ENCODE assay signal across 8 cellular contexts in the genomic region with DNA sequence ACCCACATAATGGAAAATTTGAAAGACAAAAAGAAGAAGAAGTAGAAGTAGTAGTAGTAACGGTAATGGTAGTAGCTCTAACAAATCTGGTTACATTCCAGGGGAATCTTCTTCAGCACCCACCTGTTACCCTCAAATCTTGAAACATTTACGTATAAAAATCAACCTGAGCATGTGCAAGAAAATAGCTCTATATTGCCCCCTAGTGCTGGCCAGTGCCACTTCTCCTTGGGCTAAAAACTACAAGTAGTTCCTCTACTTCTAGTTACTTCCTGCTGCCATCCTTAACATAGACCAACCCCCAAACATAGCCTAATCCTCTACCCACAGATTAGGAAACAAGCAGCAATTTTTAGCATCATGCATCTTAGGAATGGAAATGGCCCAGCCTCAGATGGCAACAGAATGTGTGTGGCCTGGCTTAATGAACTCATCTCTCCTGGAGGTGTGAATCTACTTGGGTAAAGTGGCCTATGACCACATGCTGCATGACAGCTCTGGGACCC. TPM values are rescaled to one million over a fixed set of nuclear protein-coding genes. Genes with fewer than 3 reads are reported as not detected.
A peak's percentile ranks its signal among the peaks of the same experiment; 100 is the strongest.
DNase-seq lines count a peak whose midpoint lies in the region; ATAC-seq, FAIRE-seq and TF ChIP-seq lines count a peak whose summit lies in the region.

No MANE protein-coding gene starts in this region.

- H3K4me2 ChIP-seq in mesenchymal stem cell (ENCODE audit: low read length, poor library complexity, severe bottlenecking) = peak overlapping the region; percentile 84

- no peak for TF ChIP-seq EP300 in upper lobe of left lung (IDR thresholded peaks at IDR 0.05)

- peak overlapping the region; percentile 92 for H3K9ac ChIP-seq in mesenchymal stem cell (ENCODE audit: low read length)

- H2AFZ ChIP-seq in mesenchymal stem cell (ENCODE audit: low read depth, low read length) = no peak overlapping the region

- peak overlapping the region; percentile 31 for H2AK5ac ChIP-seq in mesenchymal stem cell (ENCODE audit: low read length, severe bottlenecking)

- H2BK15ac ChIP-seq in mesenchymal stem cell (ENCODE audit: low read depth, poor library complexity, severe bottlenecking) = no peak overlapping the region

- H3K9me3 ChIP-seq in Peyer's patch = no peaks in the 10 kb centered on the region
- H3K9me3 ChIP-seq in mesenchymal stem cell (ENCODE audit: control insufficient read depth, low read length) = no peaks in the 10 kb centered on the region
- H3K9me3 ChIP-seq in upper lobe of left lung = no peaks in the 10 kb centered on the region

- FAIRE-seq in GM19239 (lab: Jason Lieb, UNC) = no peak

- H3K4me1 ChIP-seq in Peyer's patch (peaks cover 0 to 22% (median 0%) of the 10 kb centered on the region in 4 donors), mesenchymal stem cell (ENCODE audit: control insufficient read depth, insufficient read depth, low read depth, low read length) (peaks cover 5% of the 10 kb centered on the region), upper lobe of left lung (peaks cover 0 to 20% (median 14%) of the 10 kb centered on the region in 4 donors)

- H3K14ac ChIP-seq in mesenchymal stem cell (ENCODE audit: low read length in 2 of 2) = no peak overlapping the region

- TF ChIP-seq POLR2A in Peyer's patch (IDR thresholded peaks at IDR 0.05) = no peak
- TF ChIP-seq POLR2A in upper lobe of left lung (IDR thresholded peaks at IDR 0.05) = no peak

- no peak overlapping the region for H2BK120ac ChIP-seq in mesenchymal stem cell (ENCODE audit: low read depth, low read length)

- ATAC-seq in GM21390 (IDR thresholded peaks at IDR 0.05; ENCODE audit: unreplicated experiment) = peak; percentile 69
- ATAC-seq in upper lobe of left lung (ENCODE audit: low FRiP score in 2 of 2) = peak; percentile 71 to 77

- H3K4ac ChIP-seq in mesenchymal stem cell (ENCODE audit: low read depth in 1 of 2, low read length in 2 of 2) = peak overlapping the region in 1 of 2 experiments; percentile 78

- H2BK12ac ChIP-seq in mesenchymal stem cell (ENCODE audit: low read length in 2 of 2) = no peak overlapping the region

- no peak overlapping the region for H4K91ac ChIP-seq in mesenchymal stem cell (ENCODE audit: low read length)

- H3K23ac ChIP-seq in mesenchymal stem cell (ENCODE audit: low read length in 2 of 2) = peak overlapping the region in 1 of 2 experiments; percentile 1

- no peaks in the 10 kb centered on the region for H3K79me1 ChIP-seq in mesenchymal stem cell (replicated peaks; ENCODE audit: low read length, poor library complexity, severe bottlenecking)

- H3K36me3 ChIP-seq in Peyer's patch (no peaks in the 10 kb centered on the region), mesenchymal stem cell (ENCODE audit: control insufficient read depth in 1 of 2, insufficient read depth in 2 of 2, low read depth in 1 of 2, low read length in 2 of 2) (peaks cover 2 to 7% of the 10 kb centered on the region in 2 experiments), upper lobe of left lung (no peaks in the 10 kb centered on the region)

- H3K18ac ChIP-seq in mesenchymal stem cell (ENCODE audit: low read depth in 1 of 2, low read length in 2 of 2) = peak overlapping the region in 1 of 2 experiments; percentile 64

- no peak overlapping the region for H2BK5ac ChIP-seq in mesenchymal stem cell (ENCODE audit: low read depth, low read length, poor library complexity, severe bottlenecking)

- no peaks in the 10 kb centered on the region for H3K27me3 ChIP-seq in Peyer's patch
- H3K27me3 ChIP-seq in mesenchymal stem cell (ENCODE audit: control insufficient read depth in 1 of 2, insufficient read depth in 1 of 2, low read length in 2 of 2) = no peaks in the 10 kb centered on the region
- H3K27me3 ChIP-seq in upper lobe of left lung = no peaks in the 10 kb centered on the region

- H3K4me3 ChIP-seq in Peyer's patch (peak overlapping the region in 2 of 4 donors; percentile 4 to 93), mesenchymal stem cell (ENCODE audit: insufficient read depth in 1 of 2, low read depth in 1 of 2, low read length in 2 of 2) (peak overlapping the region; percentile 1 to 87), upper lobe of left lung (peak overlapping the region in 2 of 4 donors; percentile 70 to 76)

- H3K27ac ChIP-seq in Peyer's patch (peak overlapping the region in 1 of 4 donors; percentile 1), mesenchymal stem cell (ENCODE audit: low read length, poor library complexity, severe bottlenecking) (peak overlapping the region; percentile 75), upper lobe of left lung (no peak overlapping the region)

- DNase-seq in EL = peak; percentile 83
- DNase-seq in HT1080 (ENCODE audit: low read depth) = peak; percentile 87
- peak in 2 of 3 donors; percentile 17 to 81 for DNase-seq in Peyer's patch
- peak; percentile 60 for DNase-seq in ecto neural progenitor cell (ENCODE audit: low spot score)
- DNase-seq in mesenchymal stem cell = peak; percentile 85
- peak in 1 of 2 donors; percentile 65 for DNase-seq in upper lobe of left lung
- no peak for DNase-seq in GM19239 (ENCODE audit: insufficient read length, low spot score)

- 4% methylated on average over 1 of the region's 2 CpGs for WGBS in mesenchymal stem cell
- WGBS in upper lobe of left lung, 2 donors = 11 to 18% methylated on average over 2 of the region's 2 CpGs

- peak overlapping the region; percentile 52 for H4K8ac ChIP-seq in mesenchymal stem cell (ENCODE audit: low read length)

- TF ChIP-seq CTCF in Peyer's patch (IDR thresholded peaks at IDR 0.05) (peak in 5 of 6 experiments; percentile 57 to 79 (median 76)), upper lobe of left lung (IDR thresholded peaks at IDR 0.05) (peak; percentile 63 to 85 (median 75))

RNA-seq across cellular contexts. Expression of a gene that starts 3.1 kb away (rescaled TPM):
- total RNA-seq in HT1080 (2014; rRNA removed; shearing (Covaris generic)) = 46.5 and 52.3 TPM in 2 replicates
- 38.6 and 43.3 TPM in 2 replicates for polyA plus RNA-seq in HT1080 (2015; cell fraction: cytosol; rRNA removed)
- polyA plus RNA-seq in HT1080 (2015; cell fraction: nucleus; rRNA removed) = 44.7 and 50.5 TPM in 2 replicates
- total RNA-seq in Peyer's patch = 10 to 100 TPM in 2 of 4 donors, 1 to 10 TPM in 2; 4.4 to 17.3 (median 11.5) TPM
- polyA plus RNA-seq in mesenchymal stem cell (2013, experiment 1 of 2) = 55.8 TPM
- 55.6 TPM for polyA plus RNA-seq in mesenchymal stem cell (2013, experiment 2 of 2)
- 10 to 100 TPM; 14.4 to 39.9 (median 28.5) TPM for total RNA-seq in upper lobe of left lung
